Comparison of ENCODE assay signal across 23 cellular contexts in the genomic region with DNA sequence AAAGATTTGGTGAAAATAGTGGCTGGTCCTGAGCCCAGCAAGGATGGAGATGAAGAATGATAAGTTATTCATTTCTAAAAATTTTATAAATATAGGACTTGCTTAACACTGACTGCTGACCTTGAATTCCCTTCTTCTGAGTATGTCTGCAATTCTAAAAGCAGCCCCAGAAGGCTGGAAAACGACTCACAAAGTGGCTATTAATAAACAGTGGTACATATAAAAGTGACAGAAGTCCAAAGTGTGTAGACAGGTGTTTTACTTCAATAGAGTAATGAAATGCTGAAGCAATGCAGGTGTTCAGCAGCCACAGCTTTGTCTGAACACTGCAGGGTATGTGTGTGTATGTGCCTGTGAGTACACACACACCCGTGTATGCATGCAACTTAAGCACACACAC.
DNase-seq lines count a peak whose midpoint lies in the region; ATAC-seq, FAIRE-seq and TF ChIP-seq lines count a peak whose summit lies in the region.
"Had no signal": no experiment of that assay in that cellular context is flagged by ENCODE, and none has a peak within 500 bp of the region (broad histone marks: within the 10 kb centered on the region; RNA-seq: fewer than 3 reads in every experiment).

No MANE protein-coding gene starts in this region.

- TF ChIP-seq POLR2A in gastrocnemius medialis (IDR thresholded peaks at IDR 0.05) = no peak

- peaks cover 0 to 2% of the 10 kb centered on the region in 2 donors for H3K27me3 Mint-ChIP-seq in T-cell
- H3K27me3 Mint-ChIP-seq: CD4-positive, alpha-beta T cell had no signal

- no peak for FAIRE-seq in HTR-8/SVneo (lab: Jason Lieb, UNC)
- FAIRE-seq: A204.1 had no signal

- TF ChIP-seq CTCF in choroid plexus epithelial cell (conservative IDR thresholded peaks at IDR 0.05; ENCODE audit: low read depth, low read length) (no peak), gastrocnemius medialis (IDR thresholded peaks at IDR 0.05 in 4 of 5, conservative IDR thresholded peaks at IDR 0.05 in 1 of 5) (no peak)

- no peaks in the 10 kb centered on the region for H3K36me3 ChIP-seq in gastrocnemius medialis
- H3K36me3 ChIP-seq: BLaER1, MG63 had no signal

- peak overlapping the region in 3 of 4 donors; percentile 2 to 60 (median 19) for H3K27ac ChIP-seq in gastrocnemius medialis
- H3K27ac ChIP-seq: BLaER1, GM23248, RWPE1 had no signal

- no peak overlapping the region for H3K27ac Mint-ChIP-seq in T-cell
- H3K27ac Mint-ChIP-seq: CD4-positive, alpha-beta T cell; H9; HFFc6 had no signal

- no peaks in the 10 kb centered on the region for H3K27me3 ChIP-seq in gastrocnemius medialis
- H3K27me3 ChIP-seq: BLaER1, MG63 had no signal

- no peaks in the 10 kb centered on the region for H3K36me3 Mint-ChIP-seq in T-cell

- CTCF ChIA-PET in T-cell (lab: Charles Lee) = no interaction called here

- DNase-seq in NCI-H1092 treated with DMSO at 0.1 percent for 48 hours (lab: John Stamatoyannopoulos, UW) (peak; percentile 23), NCI-H1092 (lab: John Stamatoyannopoulos, UW) (no peak), HCEC 1CT (peak; percentile 1), choroid plexus epithelial cell (ENCODE audit: low read depth) (peak; percentile 19), gastrocnemius medialis (no peak), left lobe of liver (ENCODE audit: low spot score) (no peak), HTR-8/SVneo (ENCODE audit: insufficient read length, low spot score) (no peak), T-cell (no peak)
- DNase-seq: Caco-2; CD4-positive, alpha-beta T cell; GM23248; H9; HFFc6; KBM-7; MG63; NCI-H1694; NCI-H2029 treated with DMSO at 0.1 percent for 48 hours; NCI-H446 treated with DMSO at 0.1 percent for 48 hours; NCI-H526 treated with DMSO at 0.1 percent for 48 hours; SHP77 had no signal

- in situ Hi-C loops in gastrocnemius medialis (cut with MboI; ENCODE audit: low sequenced_read_pairs in 4 of 4) = no loop called here

- H3K4me3 Mint-ChIP-seq in T-cell = no peak overlapping the region
- H3K4me3 Mint-ChIP-seq: CD4-positive, alpha-beta T cell; H9; HFFc6 had no signal

- H3K4me1 ChIP-seq in gastrocnemius medialis = peaks cover 9 to 10% of the 10 kb centered on the region in 2 donors
- H3K4me1 ChIP-seq: BLaER1, Caco-2 had no signal

- peaks cover 0 to 3% (median 0%) of the 10 kb centered on the region in 3 donors for H3K9me3 Mint-ChIP-seq in T-cell
- H3K9me3 Mint-ChIP-seq: CD4-positive, alpha-beta T cell; HFFc6 had no signal

- no peaks in the 10 kb centered on the region for H3K4me1 Mint-ChIP-seq in T-cell
- H3K4me1 Mint-ChIP-seq: H9 had no signal

- intact Hi-C loops in gastrocnemius medialis (cut with DNase I; ENCODE audit: low total_unique reads) = no loop called here

- ATAC-seq in gastrocnemius medialis = peak; percentile 34 to 54
- ATAC-seq in left lobe of liver = no peak
- no peak for ATAC-seq in T-cell (replicated peaks in 1 of 4)

- POLR2A ChIA-PET in T-cell (lab: Charles Lee) = no interaction called here

- no peaks in the 10 kb centered on the region for H3K9me3 ChIP-seq in gastrocnemius medialis
- H3K9me3 ChIP-seq: Caco-2, MG63 had no signal

- H3K4me3 ChIP-seq in choroid plexus epithelial cell (ENCODE audit: low read depth, low read length) = no peak overlapping the region
- no peak overlapping the region for H3K4me3 ChIP-seq in gastrocnemius medialis
- H3K4me3 ChIP-seq: BLaER1, GM23248, MG63 had no signal

Comparison
In these comparisons a context has a peak if more than half of its experiments do, and no peak if none do; other contexts are left out.
1. DNase-seq: peak in NCI-H1092 treated with DMSO at 0.1 percent for 48 hours (single experiment), HCEC 1CT (single experiment) and choroid plexus epithelial cell (single experiment); none in NCI-H1092 (single experiment), gastrocnemius medialis (0 of 2), left lobe of liver (single experiment), HTR-8/SVneo (single experiment) and T-cell (0 of 34).
2. ATAC-seq: peak in gastrocnemius medialis (2 of 2); none in left lobe of liver (single experiment) and T-cell (0 of 4).